Comparison of ENCODE assay signal across 9 cellular contexts in the genomic region with DNA sequence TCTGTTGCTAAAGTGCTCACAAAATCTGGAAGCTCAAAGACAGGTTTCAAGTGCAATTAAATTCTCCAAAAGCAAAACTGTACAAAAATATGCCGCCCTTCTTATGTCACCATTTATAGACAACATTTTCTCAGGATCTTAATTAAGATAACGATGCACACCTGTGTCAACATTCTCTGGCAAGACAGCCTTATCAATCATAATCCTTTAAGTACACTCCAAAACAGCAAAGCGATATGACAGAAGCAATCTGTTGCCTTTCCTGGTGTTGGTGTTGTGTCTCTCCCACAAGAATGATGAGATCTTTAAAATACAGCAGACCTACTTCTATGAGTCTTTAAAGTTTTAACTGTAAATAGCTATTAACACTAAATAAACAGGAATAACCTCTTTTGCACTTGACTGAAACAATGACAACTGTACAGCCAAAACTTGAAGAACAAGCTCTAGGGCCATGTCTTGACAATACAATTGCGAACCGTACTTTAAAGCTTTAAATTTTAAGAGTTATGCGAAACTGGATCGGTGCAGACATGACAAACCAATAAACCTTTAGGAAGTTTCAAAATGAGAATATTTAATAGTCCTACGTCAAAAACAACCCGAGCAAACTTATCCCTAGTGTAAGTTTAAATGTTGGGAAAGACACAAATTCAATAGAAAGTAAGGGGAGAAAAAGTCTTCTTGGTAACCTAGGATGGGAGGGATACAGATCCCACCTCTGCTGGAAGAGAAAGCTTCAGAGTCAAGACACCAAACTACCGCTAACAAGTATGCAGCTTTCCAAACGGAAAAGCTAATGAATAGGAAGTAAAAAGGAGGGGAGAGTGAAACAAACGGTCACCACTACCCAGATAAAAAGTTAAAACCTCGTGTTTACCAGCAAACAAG. TPM values are rescaled to one million over a fixed set of nuclear protein-coding genes. Genes with fewer than 3 reads are reported as not detected.
DNase-seq lines count a peak whose midpoint lies in the region; ATAC-seq, FAIRE-seq and TF ChIP-seq lines count a peak whose summit lies in the region.
"Had no signal": no experiment of that assay in that cellular context is flagged by ENCODE, and none has a peak within 500 bp of the region (broad histone marks: within the 10 kb centered on the region; RNA-seq: fewer than 3 reads in every experiment).

No MANE protein-coding gene starts in this region.

- H3K36me3 ChIP-seq in GM12878 (ENCODE audit: control insufficient read depth in 2 of 2, insufficient read depth in 2 of 2, low read length in 1 of 2): no peaks in the 10 kb centered on the region

- H4K20me1 ChIP-seq in GM12878 (ENCODE audit: control insufficient read depth, insufficient read depth): no peaks in the 10 kb centered on the region

- H3K4me1 Mint-ChIP-seq in Calu3 (ENCODE audit: low read depth, unreplicated experiment) (peaks cover 18% of the 10 kb centered on the region), nephron progenitor cell (peaks cover 40% of the 10 kb centered on the region)

- H3K27me3 Mint-ChIP-seq in Calu3 (ENCODE audit: unreplicated experiment) (no peaks in the 10 kb centered on the region), nephron progenitor cell (ENCODE audit: low read depth, poor library complexity) (peaks cover 46% of the 10 kb centered on the region)

- peaks cover 0 to 7% of the 10 kb centered on the region in 2 experiments; a peak in 3 of 4 replicates for H3K27me3 ChIP-seq in GM12878 (replicated peaks in 1 of 2; ENCODE audit: control insufficient read depth in 2 of 2, insufficient read depth in 2 of 2, low read length in 1 of 2)

- H3K4me1 ChIP-seq in GM12878 (ENCODE audit: control insufficient read depth, insufficient read depth, low read length): peaks cover 3% of the 10 kb centered on the region

- H3K9me3 Mint-ChIP-seq in Calu3 (ENCODE audit: low read depth, unreplicated experiment): no peaks in the 10 kb centered on the region
- H3K9me3 Mint-ChIP-seq in nephron progenitor cell: no peaks in the 10 kb centered on the region

- 40% methylated on average over 13 of the region's 13 CpGs for WGBS in GM12878 (ENCODE audit: insufficient coverage, insufficient replicate concordance, low lambda C conversion rate, missing lambda C conversion rate)

- SMC1A ChIA-PET in GM12878 (lab: Charles Lee; ENCODE audit: uncharacterized antibody, unreplicated experiment): interaction anchor here (0.7 to 1.5 kb wide), 2 partner anchors 12 to 329 kb away, joined by 3 read pairs; no protein-coding TSS in a partner anchor

- peak overlapping the region; percentile 85 for H3K4me3 ChIP-seq in NB4 (ENCODE audit: low read depth, low read length)
- peak overlapping the region; percentile 18; the same call in 1 of the 2 replicates for H3K4me3 ChIP-seq in GM12878

- RAD21 ChIA-PET in GM12878 (lab: Charles Lee; ENCODE audit: unreplicated experiment): no interaction called here

- POLR2A ChIA-PET in GM12878 (lab: Charles Lee): no interaction called here

- intact Hi-C loops in Calu3 (cut with micrococcal nuclease; ENCODE audit: unreplicated experiment): loop anchor here (10.0 kb wide), 1 partner anchor 643 kb away; a partner anchor contains a TSS
- intact Hi-C loops in GM12878 (cut with micrococcal nuclease; ENCODE audit: unreplicated experiment): no loop called here

- peak overlapping the region; percentile 15 for H3K4me2 ChIP-seq in GM12878 (ENCODE audit: control insufficient read depth, insufficient read depth)

- CTCF ChIA-PET in Calu3 (lab: Charles Lee): no interaction called here
- CTCF ChIA-PET in GM12878 (lab: Yijun Ruan, JAX): interaction anchor here (0.6 to 0.9 kb wide), 2 partner anchors 20 to 89 kb away, joined by 3 read pairs; no protein-coding TSS in a partner anchor

- H3K79me2 ChIP-seq in GM12878 (ENCODE audit: control insufficient read depth, insufficient read depth, low read length): no peaks in the 10 kb centered on the region

- TF ChIP-seq CTCF in Calu3 (IDR thresholded peaks at IDR 0.05; ENCODE audit: unreplicated experiment) (no peak), NB4 (IDR thresholded peaks at IDR 0.05; ENCODE audit: low read depth, low read length) (no peak), GM12878 (IDR thresholded peaks at IDR 0.05 in 2 of 3, conservative IDR thresholded peaks at IDR 0.05 in 1 of 3; ENCODE audit: control insufficient read depth in 2 of 3, extremely low read depth in 1 of 3, insufficient read depth in 1 of 3, low read depth in 3 of 3, low read length in 3 of 3) (no peak), nephron progenitor cell (IDR thresholded peaks at IDR 0.05) (no peak)

- H3K4me3 Mint-ChIP-seq in Calu3 (ENCODE audit: low read depth, unreplicated experiment): peak overlapping the region; percentile 95
- peak overlapping the region; percentile 88 for H3K4me3 Mint-ChIP-seq in nephron progenitor cell

- TSS peak; percentile 32 for BruUV-seq in Calu3 (replicated peaks; lab: Mats Ljungman, UMichigan)
- TSS peak; percentile 58 for BruUV-seq in GM12878 (replicated peaks; lab: Mats Ljungman, UMichigan)

- peaks cover 5% of the 10 kb centered on the region; the same call in 1 of the 3 replicates for H3K9me3 ChIP-seq in GM12878 (replicated peaks; ENCODE audit: control insufficient read depth, insufficient read depth, low read length)

- peak overlapping the region; percentile 72 for H3K27ac Mint-ChIP-seq in Calu3 (ENCODE audit: unreplicated experiment)
- H3K27ac Mint-ChIP-seq in nephron progenitor cell: peak overlapping the region; percentile 50

- H3K27ac ChIP-seq in GM12878 (ENCODE audit: control insufficient read depth, insufficient read depth): no peak overlapping the region

- no peak overlapping the region; the same call in 1 of the 2 replicates for H2AFZ ChIP-seq in GM12878 (ENCODE audit: control insufficient read depth, low read depth, low read length)

- in situ Hi-C loops in GM12878 (cut with MboI): no loop called here

- TF ChIP-seq EP300 in GM12878 (IDR thresholded peaks at IDR 0.05; ENCODE audit: borderline replicate concordance in 1 of 2, control insufficient read depth in 1 of 2, low read depth in 2 of 2, low read length in 2 of 2): no peak

- ATAC-seq in GM12878 (no peak), GM18907 (IDR thresholded peaks at IDR 0.05; ENCODE audit: unreplicated experiment) (no peak)

- FAIRE-seq in GM12878 (lab: Jason Lieb, UNC): peak; percentile 49

- TF ChIP-seq RAD21 in GM12878 (IDR thresholded peaks at IDR 0.05; ENCODE audit: insufficient read depth, low read depth, low read length): no peak

- TF ChIP-seq POLR2A in NB4 (IDR thresholded peaks at IDR 0.05; ENCODE audit: extremely low read depth, insufficient read length) (no peak), GM12878 (IDR thresholded peaks at IDR 0.05; ENCODE audit: low read depth, low read length) (no peak)

- no peak overlapping the region for H3K9ac ChIP-seq in GM12878 (ENCODE audit: control insufficient read depth, insufficient read depth, low read length)

- H3K36me3 Mint-ChIP-seq in Calu3 (ENCODE audit: insufficient read depth, unreplicated experiment) (peaks cover 49% of the 10 kb centered on the region), nephron progenitor cell (ENCODE audit: low read depth) (no peaks in the 10 kb centered on the region)

- no peak for DNase-seq in Calu3
- peak; percentile 16 for DNase-seq in NB4 (ENCODE audit: low read depth)
- DNase-seq in GM12878 (ENCODE audit: low read depth, low spot score): no peak
- no peak for DNase-seq in nephron progenitor cell
- no peak for DNase-seq in epidermal melanocyte (ENCODE audit: insufficient read length, low spot score)
- DNase-seq in NCI-H2196 (lab: John Stamatoyannopoulos, UW; ENCODE audit: unreplicated experiment): no peak
- no peak for DNase-seq in activated effector memory CD4-positive, alpha-beta T cell treated with anti-CD3 and anti-CD28 coated beads, Interleukin-2, amount 50 U/mL, for 16 hours

TF ChIP-seq in GM12878, 131 proteins besides CTCF, POLR2A, EP300 and RAD21:
- no peak for TF ChIP-seq CREM (IDR thresholded peaks at IDR 0.05; ENCODE audit: low read depth)
- TF ChIP-seq, protein P1, sequence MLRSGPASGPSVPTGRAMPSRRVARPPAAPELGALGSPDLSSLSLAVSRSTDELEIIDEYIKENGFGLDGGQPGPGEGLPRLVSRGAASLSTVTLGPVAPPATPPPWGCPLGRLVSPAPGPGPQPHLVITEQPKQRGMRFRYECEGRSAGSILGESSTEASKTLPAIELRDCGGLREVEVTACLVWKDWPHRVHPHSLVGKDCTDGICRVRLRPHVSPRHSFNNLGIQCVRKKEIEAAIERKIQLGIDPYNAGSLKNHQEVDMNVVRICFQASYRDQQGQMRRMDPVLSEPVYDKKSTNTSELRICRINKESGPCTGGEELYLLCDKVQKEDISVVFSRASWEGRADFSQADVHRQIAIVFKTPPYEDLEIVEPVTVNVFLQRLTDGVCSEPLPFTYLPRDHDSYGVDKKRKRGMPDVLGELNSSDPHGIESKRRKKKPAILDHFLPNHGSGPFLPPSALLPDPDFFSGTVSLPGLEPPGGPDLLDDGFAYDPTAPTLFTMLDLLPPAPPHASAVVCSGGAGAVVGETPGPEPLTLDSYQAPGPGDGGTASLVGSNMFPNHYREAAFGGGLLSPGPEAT (IDR thresholded peaks at IDR 0.05; ENCODE audit: low read depth): no peak
TF ChIP-seq in GM12878: peak in this region for 0.

RNA-seq across cellular contexts. Expression of a gene that starts 3.3 kb away (rescaled TPM):
- total RNA-seq in Calu3 (2022) (1.9 and 2.5 TPM in 2 replicates), GM12878 (2014; rRNA removed) (not detected in 2 replicates), GM12878 (2014; rRNA removed; fragmentation: Illumina TruSeq; extraction: Trizol) (not detected in 2 replicates), GM12878 (2021) (not detected in 2 replicates)
- not detected in 2 replicates for total RNA-seq in GM12878 (2013; cell fraction: nucleolus; rRNA removed)
- polyA plus RNA-seq in GM12878 (2011; ENCODE audit: low read depth): not detected
- polyA plus RNA-seq in GM12878 (2011; rRNA removed) (0.08 TPM in 1 of 2 replicates, not detected in the other), GM12878 (2014; fragmentation: Illumina TruSeq; extraction: Trizol) (not detected in 2 replicates), GM12878 (2014; fragmentation: Nextera tagmentation; extraction: Ambion mirVana) (not detected), GM12878 (2014; rRNA removed) (not detected in 2 replicates), GM12878 (2016; fragmentation: Nextera tagmentation; extraction: Ambion mirVana) (not detected)
- polyA plus RNA-seq in GM12878 (2011; cell fraction: cytosol; rRNA removed): 0.10 TPM in 1 of 2 replicates, not detected in the other
- 0.28 and 0.47 TPM in 2 replicates for polyA plus RNA-seq in GM12878 (2011; cell fraction: nucleus; rRNA removed)
- not detected in 2 replicates for polyA plus RNA-seq in GM12878 (2012)
- polyA minus RNA-seq in GM12878 (2011; rRNA and poly(A)+ RNA removed): not detected in 2 replicates
- not detected in 2 replicates for polyA minus RNA-seq in GM12878 (2011; cell fraction: cytosol; rRNA and poly(A)+ RNA removed)
- not detected in 2 replicates for polyA minus RNA-seq in GM12878 (2011; cell fraction: nucleus; rRNA and poly(A)+ RNA removed)
- total RNA-seq: liver had no signal
- polyA plus RNA-seq: liver had no signal
